Comparison of ENCODE assay signal across 17 cellular contexts in the genomic region with DNA sequence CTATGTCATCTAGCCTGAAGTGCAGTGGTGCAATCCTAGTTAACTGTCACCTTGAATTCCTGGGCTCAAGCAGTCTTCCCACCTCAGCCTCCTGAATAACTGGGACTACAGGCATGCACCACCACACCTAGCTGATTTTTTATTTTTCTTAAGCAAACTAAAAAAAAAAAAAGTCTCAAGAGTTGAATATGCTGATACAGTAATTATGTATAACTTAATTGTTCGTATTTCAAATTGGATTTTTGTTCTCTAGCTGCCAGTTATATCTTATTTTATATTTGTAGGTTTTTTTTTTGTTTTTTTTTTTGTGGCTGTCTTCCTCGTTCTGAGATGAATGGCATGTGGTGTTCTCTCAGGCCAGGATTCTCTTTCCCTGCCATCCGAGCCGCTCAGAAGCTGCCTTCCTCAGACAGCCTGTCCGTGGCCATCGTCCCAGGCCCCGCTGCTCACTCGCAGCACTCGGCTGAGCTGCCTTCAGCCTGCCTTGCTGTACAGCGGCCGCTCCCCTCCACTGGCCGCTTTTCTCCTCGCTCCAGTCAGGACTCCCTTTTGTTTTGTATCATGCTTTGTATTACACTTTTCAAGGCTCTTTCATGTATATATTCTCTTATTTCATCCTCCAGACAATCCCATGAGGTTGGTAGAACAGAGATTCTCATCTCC. TPM values are rescaled to one million over a fixed set of nuclear protein-coding genes. Genes with fewer than 3 reads are reported as not detected.
A peak's percentile ranks its signal among the peaks of the same experiment; 100 is the strongest.
DNase-seq lines count a peak whose midpoint lies in the region; ATAC-seq and TF ChIP-seq lines count a peak whose summit lies in the region.
"Had no signal": no experiment of that assay in that cellular context is flagged by ENCODE, and none has a peak within 500 bp of the region (broad histone marks: within the 10 kb centered on the region; RNA-seq: fewer than 3 reads in every experiment).

No MANE protein-coding gene starts in this region.

- no peaks in the 10 kb centered on the region for H3K27me3 ChIP-seq in GM23338 (ENCODE audit: insufficient read depth)
- no peaks in the 10 kb centered on the region for H3K27me3 ChIP-seq in layer of hippocampus (ENCODE audit: control insufficient read depth, insufficient read depth, low read length)
- H3K27me3 ChIP-seq: BLaER1 treated with 17β-estradiol and CSF1 and Interleukin-3, amounts not matched to agents 10 nM and 100 nM; SJSA1 had no signal

- peak; percentile 88 for ATAC-seq in GM23338
- ATAC-seq in stimulated activated effector memory CD8-positive, alpha-beta T cell treated with anti-CD3 and anti-CD28 coated beads, Interleukin-12 subunit alpha, Interleukin-12 subunit beta, amount 100 ng/mL, for 72 hours: no peak
- no peak for ATAC-seq in GM19397 (IDR thresholded peaks at IDR 0.05; ENCODE audit: unreplicated experiment)
- ATAC-seq: right cardiac atrium had no signal

- H3K27ac Mint-ChIP-seq in GM23338: no peak overlapping the region
- H3K27ac Mint-ChIP-seq in stimulated activated effector memory CD8-positive, alpha-beta T cell treated with anti-CD3 and anti-CD28 coated beads, Interleukin-12 subunit alpha, Interleukin-12 subunit beta, amount 100 ng/mL, for 72 hours: peak overlapping the region; percentile 20
- H3K27ac Mint-ChIP-seq: nephron had no signal

- no peak for TF ChIP-seq CTCF in GM23338 (conservative IDR thresholded peaks at IDR 0.05; ENCODE audit: low read depth in 2 of 2)

- H3K27me3 Mint-ChIP-seq in GM23338 (ENCODE audit: insufficient read depth, low read depth, poor library complexity): peaks cover 13% of the 10 kb centered on the region

- H2AFZ ChIP-seq in GM23338: no peak overlapping the region

- DNase-seq in GM23338 (ENCODE audit: low spot score) (peak; percentile 47), germinal center (ENCODE audit: low spot score) (no peak), cerebellar nuclear complex (lab: John Stamatoyannopoulos, UW) (no peak)
- no peak for DNase-seq in stimulated activated effector memory CD8-positive, alpha-beta T cell treated with anti-CD3 and anti-CD28 coated beads, Interleukin-12 subunit alpha, Interleukin-12 subunit beta, amount 100 ng/mL, for 72 hours (ENCODE audit: low spot score in 2 of 2)
- DNase-seq: aorta, dermis blood vessel endothelial cell, immature natural killer cell, KG1, NCI-H1048, NCI-H524, right cardiac atrium had no signal

- peaks cover 93% of the 10 kb centered on the region for H3K79me2 ChIP-seq in GM23338 (replicated peaks; ENCODE audit: insufficient read depth)

- H3K4me2 ChIP-seq in GM23338: no peak overlapping the region
- H3K4me2 ChIP-seq: BLaER1 treated with 17β-estradiol and CSF1 and Interleukin-3, amounts not matched to agents 10 nM and 100 nM had no signal

- H3K4me1 Mint-ChIP-seq in GM23338: peaks cover 33% of the 10 kb centered on the region
- H3K4me1 Mint-ChIP-seq in stimulated activated effector memory CD8-positive, alpha-beta T cell treated with anti-CD3 and anti-CD28 coated beads, Interleukin-12 subunit alpha, Interleukin-12 subunit beta, amount 100 ng/mL, for 72 hours: peaks cover 44% of the 10 kb centered on the region

- no peak overlapping the region for H3K4me3 ChIP-seq in GM23338
- H3K4me3 ChIP-seq: BLaER1 treated with 17β-estradiol and CSF1 and Interleukin-3, amounts not matched to agents 10 nM and 100 nM; SJSA1 had no signal

- no peaks in the 10 kb centered on the region for H3K9me3 Mint-ChIP-seq in GM23338
- H3K9me3 Mint-ChIP-seq in stimulated activated effector memory CD8-positive, alpha-beta T cell treated with anti-CD3 and anti-CD28 coated beads, Interleukin-12 subunit alpha, Interleukin-12 subunit beta, amount 100 ng/mL, for 72 hours: no peaks in the 10 kb centered on the region
- H3K9me3 Mint-ChIP-seq: immature natural killer cell, nephron had no signal

- H3F3A ChIP-seq in GM23338 (replicated peaks; ENCODE audit: low read depth): no peaks in the 10 kb centered on the region

- peaks cover 4% of the 10 kb centered on the region; the same call in 2 of the 3 replicates for H3K36me3 Mint-ChIP-seq in GM23338 (ENCODE audit: low read depth)
- H3K36me3 Mint-ChIP-seq in stimulated activated effector memory CD8-positive, alpha-beta T cell treated with anti-CD3 and anti-CD28 coated beads, Interleukin-12 subunit alpha, Interleukin-12 subunit beta, amount 100 ng/mL, for 72 hours: peaks cover 43% of the 10 kb centered on the region

- H3K27ac ChIP-seq in GM23338 (ENCODE audit: low read depth) (peak overlapping the region; percentile 76), angular gyrus (ENCODE audit: low read depth, low read length) (peak overlapping the region; percentile 98), layer of hippocampus (ENCODE audit: low read depth, low read length) (peak overlapping the region; percentile 98)
- H3K27ac ChIP-seq: SJSA1 had no signal

- peaks cover 19% of the 10 kb centered on the region for H4K20me1 ChIP-seq in GM23338 (replicated peaks; ENCODE audit: insufficient read depth)

- H3K4me3 Mint-ChIP-seq in GM23338: no peak overlapping the region
- H3K4me3 Mint-ChIP-seq in stimulated activated effector memory CD8-positive, alpha-beta T cell treated with anti-CD3 and anti-CD28 coated beads, Interleukin-12 subunit alpha, Interleukin-12 subunit beta, amount 100 ng/mL, for 72 hours: no peak overlapping the region
- H3K4me3 Mint-ChIP-seq: immature natural killer cell, nephron had no signal

- H3K4me1 ChIP-seq in GM23338 (ENCODE audit: insufficient read depth): peaks cover 27% of the 10 kb centered on the region
- H3K4me1 ChIP-seq: SJSA1 had no signal

- H3K9me2 ChIP-seq in GM23338 (ENCODE audit: insufficient read depth): no peaks in the 10 kb centered on the region

- H3K36me3 ChIP-seq in GM23338 (ENCODE audit: insufficient read depth): peaks cover 3% of the 10 kb centered on the region

TF ChIP-seq in GM23338, 12 proteins besides CTCF, POLR2A, EP300 and RAD21:
- TF ChIP-seq STAT1 (IDR thresholded peaks at IDR 0.05; ENCODE audit: unreplicated experiment) (no peak), EZH2 (IDR thresholded peaks at IDR 0.05; ENCODE audit: low read depth, unreplicated experiment) (no peak)
TF ChIP-seq in GM23338: peak in this region for 0.

RNA-seq across cellular contexts. Expression of a gene that starts 53.3 kb away (rescaled TPM):
- total RNA-seq in GM23338 (2014; rRNA removed; shearing (Covaris generic)): 21.0 and 24.6 TPM in 2 replicates
- 17.0 and 17.9 TPM in 2 replicates for polyA plus RNA-seq in GM23338 (2016; fragmentation: Nextera tagmentation; extraction: Ambion mirVana)
